Comparison of ENCODE assay signal across 15 cellular contexts in genomic region chr10:98369801-98370200, GRCh38. TPM values are rescaled to one million over a fixed set of nuclear protein-coding genes. Genes with fewer than 3 reads are reported as not detected.
A peak's percentile ranks its signal among the peaks of the same experiment; 100 is the strongest.
DNase-seq lines count a peak whose midpoint lies in the region; ATAC-seq and TF ChIP-seq lines count a peak whose summit lies in the region.
"Had no signal": no experiment of that assay in that cellular context is flagged by ENCODE, and none has a peak within 500 bp of the region (broad histone marks: within the 10 kb centered on the region; RNA-seq: fewer than 3 reads in every experiment).

No MANE protein-coding gene starts in this region.

- no peaks in the 10 kb centered on the region for H3K9me2 ChIP-seq in GM23338 (ENCODE audit: insufficient read depth)

- no peak overlapping the region for H3K4me3 ChIP-seq in GM23338
- no peak overlapping the region for H3K4me3 ChIP-seq in CD4-positive, alpha-beta memory T cell (ENCODE audit: low read length in 2 of 2)
- H3K4me3 ChIP-seq: GM12878, GM23248, HAP-1 had no signal

- no peak overlapping the region for H3K27ac ChIP-seq in GM23338 (ENCODE audit: low read depth)
- no peak overlapping the region for H3K27ac ChIP-seq in CD4-positive, alpha-beta memory T cell (ENCODE audit: low read depth, low read length)
- H3K27ac ChIP-seq: GM23248 had no signal

- DNase-seq in GM23338 (ENCODE audit: low spot score) (no peak), cerebellar cortex (ENCODE audit: low spot score) (peak; percentile 82), islet precursor cell (peak; percentile 22)
- no peak for DNase-seq in activated CD8-positive, alpha-beta memory T cell treated with anti-CD3 and anti-CD28 coated beads, Interleukin-2, amount 50 U/mL, for 48 hours
- DNase-seq in CD4-positive, alpha-beta memory T cell = no peak
- DNase-seq: Caco-2; CD8-positive, alpha-beta T cell; DMS153; DND-41; GDM1; GM23248; HFFc6 had no signal

- POLR2A ChIA-PET in CD4-positive, alpha-beta memory T cell (lab: Charles Lee; ENCODE audit: partially characterized antibody) = no interaction called here

- no peak for TF ChIP-seq CTCF in GM23338 (conservative IDR thresholded peaks at IDR 0.05; ENCODE audit: low read depth in 2 of 2)

- ATAC-seq in GM23338 (no peak), HG03175 (IDR thresholded peaks at IDR 0.05; ENCODE audit: unreplicated experiment) (no peak)
- ATAC-seq: CD8-positive, alpha-beta T cell; GM12878 had no signal

- no peaks in the 10 kb centered on the region for H3K27me3 ChIP-seq in GM23338 (ENCODE audit: insufficient read depth)
- H3K27me3 ChIP-seq in CD4-positive, alpha-beta memory T cell (ENCODE audit: insufficient read depth, low read length) = no peaks in the 10 kb centered on the region

- H3K4me2 ChIP-seq in GM23338 = no peak overlapping the region

- no peaks in the 10 kb centered on the region; the same call in 2 of the 3 replicates for H3K36me3 Mint-ChIP-seq in GM23338 (ENCODE audit: low read depth)
- no peaks in the 10 kb centered on the region for H3K36me3 Mint-ChIP-seq in CD4-positive, alpha-beta memory T cell
- H3K36me3 Mint-ChIP-seq: CD8-positive, alpha-beta T cell had no signal

- peaks cover 7% of the 10 kb centered on the region for H3K27me3 Mint-ChIP-seq in GM23338 (ENCODE audit: insufficient read depth, low read depth, poor library complexity)
- H3K27me3 Mint-ChIP-seq in CD4-positive, alpha-beta memory T cell = peaks cover 4 to 7% of the 10 kb centered on the region in 2 donors

- H3K4me1 Mint-ChIP-seq in GM23338 = peaks cover 46% of the 10 kb centered on the region
- H3K4me1 Mint-ChIP-seq in CD4-positive, alpha-beta memory T cell = no peaks in the 10 kb centered on the region

- no peaks in the 10 kb centered on the region for H3K9me3 ChIP-seq in CD4-positive, alpha-beta memory T cell (ENCODE audit: control insufficient read depth in 1 of 2, low read length in 2 of 2)
- H3K9me3 ChIP-seq: Caco-2, HAP-1 had no signal

- 0 out of 2 replicates have a peak overlapping the region, but pooled peaks have one; percentile 0 for H3K27ac Mint-ChIP-seq in GM23338
- no peak overlapping the region for H3K27ac Mint-ChIP-seq in CD4-positive, alpha-beta memory T cell
- H3K27ac Mint-ChIP-seq: CD8-positive, alpha-beta T cell; HFFc6 had no signal

- intact Hi-C loops in CD4-positive, alpha-beta memory T cell (cut with micrococcal nuclease) = no loop called here

- no peaks in the 10 kb centered on the region for H3K9me3 Mint-ChIP-seq in GM23338
- no peaks in the 10 kb centered on the region for H3K9me3 Mint-ChIP-seq in CD4-positive, alpha-beta memory T cell
- H3K9me3 Mint-ChIP-seq: CD8-positive, alpha-beta T cell; HFFc6 had no signal

- H3K36me3 ChIP-seq in GM23338 (ENCODE audit: insufficient read depth) = no peaks in the 10 kb centered on the region
- no peaks in the 10 kb centered on the region for H3K36me3 ChIP-seq in CD4-positive, alpha-beta memory T cell (ENCODE audit: insufficient read depth, low read length)
- H3K36me3 ChIP-seq: HAP-1 had no signal

- CTCF ChIA-PET in CD4-positive, alpha-beta memory T cell (lab: Charles Lee; ENCODE audit: partially characterized antibody) = no interaction called here

- no peaks in the 10 kb centered on the region for H3K79me2 ChIP-seq in GM23338 (replicated peaks; ENCODE audit: insufficient read depth)

- peak overlapping the region; percentile 72 for H2AFZ ChIP-seq in GM23338
- H2AFZ ChIP-seq: GM23248 had no signal

- no peaks in the 10 kb centered on the region for H3F3A ChIP-seq in GM23338 (replicated peaks; ENCODE audit: low read depth)

- H3K4me3 Mint-ChIP-seq in GM23338 = no peak overlapping the region
- no peak overlapping the region for H3K4me3 Mint-ChIP-seq in CD4-positive, alpha-beta memory T cell
- H3K4me3 Mint-ChIP-seq: CD8-positive, alpha-beta T cell; HFFc6 had no signal

- no peaks in the 10 kb centered on the region for H4K20me1 ChIP-seq in GM23338 (replicated peaks; ENCODE audit: insufficient read depth)

- H3K4me1 ChIP-seq in GM23338 (ENCODE audit: insufficient read depth) = peaks cover 18% of the 10 kb centered on the region
- H3K4me1 ChIP-seq in CD4-positive, alpha-beta memory T cell (ENCODE audit: insufficient read depth, low read length) = no peaks in the 10 kb centered on the region
- H3K4me1 ChIP-seq: Caco-2, HAP-1 had no signal

TF ChIP-seq in GM23338, 12 proteins besides CTCF, POLR2A, EP300 and RAD21 (continues in another document):
- TF ChIP-seq ZNF331 (CRISPR knock-in tag; IDR thresholded peaks at IDR 0.05; ENCODE audit: low read depth) = no peak
- TF ChIP-seq POLR2AphosphoS5 (IDR thresholded peaks at IDR 0.05; ENCODE audit: low read depth) = no peak
- TF ChIP-seq EZH2 (IDR thresholded peaks at IDR 0.05; ENCODE audit: low read depth, unreplicated experiment) = no peak
- TF ChIP-seq CREB1 (CRISPR knock-in tag; IDR thresholded peaks at IDR 0.05; ENCODE audit: low read depth) = no peak
- no peak for TF ChIP-seq JUNB (IDR thresholded peaks at IDR 0.05; ENCODE audit: unreplicated experiment)
- no peak for TF ChIP-seq REST (IDR thresholded peaks at IDR 0.05; ENCODE audit: unreplicated experiment)
- no peak for TF ChIP-seq STAT1 (IDR thresholded peaks at IDR 0.05; ENCODE audit: unreplicated experiment)
- TF ChIP-seq NANOG (IDR thresholded peaks at IDR 0.05; ENCODE audit: borderline replicate concordance) = no peak

RNA-seq across cellular contexts. Expression of gene PYROXD2, which starts 45.2 kb away (rescaled TPM):
- total RNA-seq in GM23338 (2014; rRNA removed; shearing (Covaris generic)) = 0.12 and 1.3 TPM in 2 replicates
- polyA plus RNA-seq in GM23338 (2016; fragmentation: Nextera tagmentation; extraction: Ambion mirVana) = 2.2 and 2.6 TPM in 2 replicates
- 10 to 100 TPM; 36.2 to 36.6 TPM for total RNA-seq in CD4-positive, alpha-beta memory T cell
- polyA plus RNA-seq in CD4-positive, alpha-beta memory T cell = 1 to 10 TPM in 1 of 2 donors, under 1 TPM in 1; 0.98 to 2.8 TPM

Comparison
In these comparisons a context has a peak if more than half of its experiments do, and no peak if none do; other contexts are left out.
1. DNase-seq: peak in cerebellar cortex (single experiment) and islet precursor cell (single experiment); none in GM23338 (single experiment), activated CD8-positive, alpha-beta memory T cell treated with anti-CD3 and anti-CD28 coated beads, Interleukin-2, amount 50 U/mL, for 48 hours (single experiment) and CD4-positive, alpha-beta memory T cell (0 of 5).
2. RNA of gene PYROXD2, which starts 45.2 kb away (total RNA-seq): 36.2 to 36.6 TPM in CD4-positive, alpha-beta memory T cell; 0.12 to 1.3 TPM in GM23338; every median in the first group is over 10 times any median in the second.